Comparison of ENCODE assay signal across 1 cellular context in the genomic region with DNA sequence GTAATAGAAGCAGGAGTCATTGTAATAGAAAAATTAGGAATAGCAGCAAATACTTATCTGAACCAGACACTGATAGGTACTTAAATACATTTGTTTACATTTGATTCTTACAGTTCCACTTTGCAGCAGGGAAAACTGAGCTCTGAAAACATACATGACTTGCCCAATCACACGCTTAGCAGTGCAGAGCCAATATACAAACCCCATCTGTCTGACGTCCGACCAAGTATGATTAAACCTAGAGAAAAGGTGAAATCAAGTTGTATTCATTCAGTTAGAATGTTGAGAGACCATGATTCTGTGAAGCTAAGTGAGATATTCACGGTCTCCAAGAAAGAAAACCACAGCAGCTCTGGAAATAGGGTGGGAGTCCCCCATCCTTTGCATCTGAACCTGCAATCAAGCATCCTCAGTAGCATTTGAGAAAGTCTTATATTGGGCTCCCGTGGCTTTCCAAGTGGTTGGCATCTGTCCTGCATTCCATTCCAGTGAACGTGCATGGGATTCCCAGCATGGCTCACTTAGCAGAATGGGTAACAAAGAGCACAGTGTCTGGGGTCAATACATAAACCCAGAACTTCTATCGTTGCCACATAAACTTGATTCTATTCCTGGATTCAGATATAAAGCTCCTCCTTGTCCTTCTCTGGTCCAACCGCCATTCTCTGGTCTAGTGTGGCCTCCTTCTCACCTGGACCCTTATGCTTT.
TF ChIP-seq lines count a peak whose summit lies in the region.

No MANE protein-coding gene starts in this region.

TF ChIP-seq in WTC11, 78 proteins besides CTCF, POLR2A, EP300 and RAD21 (continued from another document):
- TF ChIP-seq, protein P1, sequence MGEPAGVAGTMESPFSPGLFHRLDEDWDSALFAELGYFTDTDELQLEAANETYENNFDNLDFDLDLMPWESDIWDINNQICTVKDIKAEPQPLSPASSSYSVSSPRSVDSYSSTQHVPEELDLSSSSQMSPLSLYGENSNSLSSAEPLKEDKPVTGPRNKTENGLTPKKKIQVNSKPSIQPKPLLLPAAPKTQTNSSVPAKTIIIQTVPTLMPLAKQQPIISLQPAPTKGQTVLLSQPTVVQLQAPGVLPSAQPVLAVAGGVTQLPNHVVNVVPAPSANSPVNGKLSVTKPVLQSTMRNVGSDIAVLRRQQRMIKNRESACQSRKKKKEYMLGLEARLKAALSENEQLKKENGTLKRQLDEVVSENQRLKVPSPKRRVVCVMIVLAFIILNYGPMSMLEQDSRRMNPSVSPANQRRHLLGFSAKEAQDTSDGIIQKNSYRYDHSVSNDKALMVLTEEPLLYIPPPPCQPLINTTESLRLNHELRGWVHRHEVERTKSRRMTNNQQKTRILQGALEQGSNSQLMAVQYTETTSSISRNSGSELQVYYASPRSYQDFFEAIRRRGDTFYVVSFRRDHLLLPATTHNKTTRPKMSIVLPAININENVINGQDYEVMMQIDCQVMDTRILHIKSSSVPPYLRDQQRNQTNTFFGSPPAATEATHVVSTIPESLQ (CRISPR knock-in tag; IDR thresholded peaks at IDR 0.05), result no peak
